Comparison of ENCODE assay signal across 8 cellular contexts in genomic region chr6:170584181-170584953, GRCh38. TPM values are rescaled to one million over a fixed set of nuclear protein-coding genes. Genes with fewer than 3 reads are reported as not detected.
A peak's percentile ranks its signal among the peaks of the same experiment; 100 is the strongest.
DNase-seq lines count a peak whose midpoint lies in the region; TF ChIP-seq lines count a peak whose summit lies in the region.

TSS of gene PDCD2 (minus strand) at chr6:170584637. CDS start at chr6:170584581, 56 bp downstream.

- H3K27ac ChIP-seq in stomach smooth muscle (ENCODE audit: low read length) = peak within 1 kb of the TSS; percentile 86

- peak within 1 kb of the TSS; percentile 75 for H3K27ac Mint-ChIP-seq in neural crest cell (ENCODE audit: unreplicated experiment)

- DNase-seq in HAP-1 (ENCODE audit: low spot score in 2 of 2) (peak; percentile 92 to 94), MG63 (peak; percentile 95), SHP77 treated with DMSO at 0.1 percent for 48 hours (lab: John Stamatoyannopoulos, UW) (peak; percentile 86), activated gamma-delta T cell (lab: John Stamatoyannopoulos, UW) (peak; percentile 81), fibroblast of villous mesenchyme (ENCODE audit: low read depth) (peak; percentile 86), neural crest cell (ENCODE audit: low read depth, low spot score) (peak; percentile 86)

- no peaks in the 10 kb centered on the region for H3K9me3 Mint-ChIP-seq in neural crest cell

- H3K36me3 Mint-ChIP-seq in neural crest cell (ENCODE audit: low read depth) = peaks cover 12% of the 10 kb centered on the region

- H3K4me1 ChIP-seq in ES-I3 (ENCODE audit: insufficient read depth, low read length) (no peaks in the 10 kb centered on the region), HAP-1 (peaks cover 6% of the 10 kb centered on the region; the same call in 1 of the 2 replicates), stomach smooth muscle (ENCODE audit: control insufficient read depth, insufficient read depth, low read length) (peaks cover 13% of the 10 kb centered on the region)

- H3K27me3 Mint-ChIP-seq in neural crest cell (ENCODE audit: low read depth) = peaks cover 21% of the 10 kb centered on the region

- H3K9ac ChIP-seq in ES-I3 (ENCODE audit: low read depth, low read length) = peak within 1 kb of the TSS; percentile 99
- H3K9ac ChIP-seq in stomach smooth muscle (ENCODE audit: low read length in 2 of 2) = peak within 1 kb of the TSS; percentile 88

- no peaks in the 10 kb centered on the region; the same call in 1 of the 2 replicates for H3K27me3 ChIP-seq in HAP-1 (ENCODE audit: low read depth)
- H3K27me3 ChIP-seq in MG63 = no peaks in the 10 kb centered on the region
- no peaks in the 10 kb centered on the region for H3K27me3 ChIP-seq in stomach smooth muscle (ENCODE audit: control insufficient read depth in 1 of 2, insufficient read depth in 2 of 2, low read length in 2 of 2)

- H3K9me3 ChIP-seq in ES-I3 (ENCODE audit: control insufficient read depth, insufficient read depth, low read length) (0 out of 2 replicates have a peak, but pooled peaks cover 2% of the 10 kb centered on the region), HAP-1 (no peaks in the 10 kb centered on the region), MG63 (no peaks in the 10 kb centered on the region), stomach smooth muscle (ENCODE audit: control insufficient read depth in 2 of 2, low read length in 2 of 2) (no peaks in the 10 kb centered on the region)

- in situ Hi-C loops in HAP-1 (cut with MboI; ENCODE audit: low sequenced_read_pairs) = no loop called here

- TF ChIP-seq CTCF in fibroblast of villous mesenchyme (IDR thresholded peaks at IDR 0.05; ENCODE audit: insufficient read depth, low read depth, low read length) = no peak
- no peak for TF ChIP-seq CTCF in neural crest cell (conservative IDR thresholded peaks at IDR 0.05)

- peak within 1 kb of the TSS; percentile 98 for H3K4me3 Mint-ChIP-seq in neural crest cell

- peaks cover 22% of the 10 kb centered on the region for H3K4me1 Mint-ChIP-seq in neural crest cell

- H3K36me3 ChIP-seq in ES-I3 (ENCODE audit: insufficient read depth, low read length) (peaks cover 8% of the 10 kb centered on the region; the same call in 1 of the 2 replicates), HAP-1 (replicated peaks) (peaks cover 38% of the 10 kb centered on the region), MG63 (peaks cover 43% of the 10 kb centered on the region), stomach smooth muscle (ENCODE audit: control insufficient read depth in 2 of 2, insufficient read depth in 2 of 2, low read length in 2 of 2) (peaks cover 12 to 15% of the 10 kb centered on the region in 2 donors)

- H3K4me3 ChIP-seq in HAP-1 (peak within 1 kb of the TSS; percentile 84), MG63 (peak within 1 kb of the TSS; percentile 92), fibroblast of villous mesenchyme (ENCODE audit: low read depth, low read length) (peak within 1 kb of the TSS; percentile 84), stomach smooth muscle (ENCODE audit: low read length in 2 of 2) (peak within 1 kb of the TSS; percentile 61 to 96)

RNA-seq across cellular contexts. Expression of gene PDCD2, which starts in this region (rescaled TPM):
- total RNA-seq in MG63 (2014; rRNA removed; shearing (Covaris generic); ENCODE audit: low replicate concordance) = 187 and 231 TPM in 2 replicates
- total RNA-seq in fibroblast of villous mesenchyme (62.5 and 70.8 TPM in 2 replicates), neural crest cell (72.9 and 73.3 TPM in 2 replicates)

Comparison
In these comparisons a context has a peak if more than half of its experiments do, and no peak if none do; other contexts are left out.
1. Peak in every context shown above with its lines: DNase-seq, H3K4me3 ChIP-seq and H3K27ac ChIP-seq.